In the genomic region with DNA sequence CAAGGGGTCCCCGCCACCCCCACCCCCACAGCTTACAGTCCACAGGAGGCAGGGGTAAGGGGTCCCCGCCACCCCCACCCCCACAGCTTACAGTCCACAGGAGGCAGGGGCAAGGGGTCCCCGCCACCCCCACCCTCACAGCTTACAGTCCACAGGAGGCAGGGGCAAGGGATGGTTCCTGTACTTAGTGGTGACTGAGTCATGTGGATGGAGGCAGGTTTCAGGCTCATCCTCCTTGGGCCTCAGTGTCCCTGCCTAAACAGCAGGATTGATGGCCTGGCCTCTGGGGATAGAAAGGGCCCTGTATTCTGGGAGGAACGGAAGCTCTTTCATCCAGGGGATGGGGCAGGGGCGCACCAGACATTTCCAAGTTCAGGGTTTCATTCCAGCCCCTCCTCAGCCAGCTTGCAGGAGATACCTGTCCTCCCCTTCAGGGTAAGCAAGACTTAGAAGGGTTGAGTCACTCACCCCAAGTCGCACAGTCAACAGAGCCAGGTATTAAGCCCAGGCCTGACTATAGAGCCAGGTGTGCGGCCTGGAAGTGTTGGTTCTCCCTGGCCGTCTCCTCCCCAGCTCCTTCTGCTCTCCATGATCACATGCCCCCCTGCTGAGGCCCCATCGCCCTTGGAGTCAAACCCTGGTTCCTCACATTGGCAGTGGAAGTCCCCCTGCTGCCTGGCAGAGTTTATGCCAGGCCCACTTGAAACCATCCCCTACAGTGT, we compare ENCODE assay signal across 21 cellular contexts. TPM values are rescaled to one million over a fixed set of nuclear protein-coding genes. Genes with fewer than 3 reads are reported as not detected.
A peak's percentile ranks its signal among the peaks of the same experiment; 100 is the strongest.
DNase-seq lines count a peak whose midpoint lies in the region; ATAC-seq, FAIRE-seq and TF ChIP-seq lines count a peak whose summit lies in the region.
"Had no signal": no experiment of that assay in that cellular context is flagged by ENCODE, and none has a peak within 500 bp of the region (broad histone marks: within the 10 kb centered on the region; RNA-seq: fewer than 3 reads in every experiment).

No MANE protein-coding gene starts in this region.

- H3K27me3 ChIP-seq in Karpas-422 (ENCODE audit: low read length), result no peaks in the 10 kb centered on the region
- H3K27me3 ChIP-seq: heart left ventricle had no signal

- H3K27ac ChIP-seq in Karpas-422 (ENCODE audit: low read length), result peak overlapping the region; percentile 100

- peak; percentile 51 for ATAC-seq in activated CD4-positive, alpha-beta T cell treated with anti-CD3 and anti-CD28 coated beads for 36 hours
- no peak for ATAC-seq in activated naive CD8-positive, alpha-beta T cell treated with anti-CD3 and anti-CD28 coated beads, Interleukin-2, amount 50 U/mL, for 24 hours
- ATAC-seq in HG03469 (IDR thresholded peaks at IDR 0.05; ENCODE audit: unreplicated experiment), result no peak
- ATAC-seq: heart left ventricle had no signal

- peaks cover 74% of the 10 kb centered on the region for H3K79me2 ChIP-seq in Karpas-422 (ENCODE audit: low read length)

- H3K4me3 ChIP-seq in Karpas-422 (ENCODE audit: low read length), result no peak overlapping the region
- H3K4me3 ChIP-seq: heart left ventricle had no signal

- H2AFZ ChIP-seq in Karpas-422 (ENCODE audit: low read length), result no peak overlapping the region

- no peaks in the 10 kb centered on the region for H3K9me2 ChIP-seq in Karpas-422 (replicated peaks; ENCODE audit: insufficient read depth, low read length)

- CTCF ChIA-PET in activated CD4-positive, alpha-beta T cell treated with anti-CD3 and anti-CD28 coated beads for 36 hours (lab: Charles Lee), result interaction anchor here (0.5 to 22.1 kb wide), 15 partner anchors 14 to 254 kb away, joined by 3 to 743 read pairs (median 3); partner anchors contain the start of gene CSK

- POLR2A ChIA-PET in activated CD4-positive, alpha-beta T cell treated with anti-CD3 and anti-CD28 coated beads for 36 hours (lab: Charles Lee), result interaction anchor here (0.8 to 3.2 kb wide), 4 partner anchors 11 to 112 kb away, joined by 3 to 26 read pairs (median 13); partner anchors contain the start of gene CSK

- H3K27me3 Mint-ChIP-seq in activated CD4-positive, alpha-beta T cell treated with anti-CD3 and anti-CD28 coated beads for 36 hours, result no peaks in the 10 kb centered on the region
- no peaks in the 10 kb centered on the region for H3K27me3 Mint-ChIP-seq in activated naive CD8-positive, alpha-beta T cell treated with anti-CD3 and anti-CD28 coated beads, Interleukin-2, amount 50 U/mL, for 24 hours
- H3K27me3 Mint-ChIP-seq in neural crest cell (ENCODE audit: low read depth), result no peaks in the 10 kb centered on the region

- TF ChIP-seq CTCF in neural crest cell (conservative IDR thresholded peaks at IDR 0.05), result no peak

- H3K36me3 Mint-ChIP-seq in activated CD4-positive, alpha-beta T cell treated with anti-CD3 and anti-CD28 coated beads for 36 hours (ENCODE audit: low read depth), result peaks cover 53% of the 10 kb centered on the region
- peaks cover 49% of the 10 kb centered on the region for H3K36me3 Mint-ChIP-seq in activated naive CD8-positive, alpha-beta T cell treated with anti-CD3 and anti-CD28 coated beads, Interleukin-2, amount 50 U/mL, for 24 hours (ENCODE audit: low read depth)
- no peaks in the 10 kb centered on the region for H3K36me3 Mint-ChIP-seq in neural crest cell (ENCODE audit: low read depth)

- H3K4me3 Mint-ChIP-seq in activated CD4-positive, alpha-beta T cell treated with anti-CD3 and anti-CD28 coated beads for 36 hours, result peak overlapping the region; percentile 16
- H3K4me3 Mint-ChIP-seq in activated naive CD8-positive, alpha-beta T cell treated with anti-CD3 and anti-CD28 coated beads, Interleukin-2, amount 50 U/mL, for 24 hours, result peak overlapping the region; percentile 6
- H3K4me3 Mint-ChIP-seq in neural crest cell, result no peak overlapping the region

- peak overlapping the region; percentile 92 for H3K4me2 ChIP-seq in Karpas-422 (ENCODE audit: low read depth, low read length, poor library complexity, severe bottlenecking)

- peaks cover 88% of the 10 kb centered on the region for H3K4me1 Mint-ChIP-seq in activated CD4-positive, alpha-beta T cell treated with anti-CD3 and anti-CD28 coated beads for 36 hours
- peaks cover 96% of the 10 kb centered on the region for H3K4me1 Mint-ChIP-seq in activated naive CD8-positive, alpha-beta T cell treated with anti-CD3 and anti-CD28 coated beads, Interleukin-2, amount 50 U/mL, for 24 hours
- H3K4me1 Mint-ChIP-seq in neural crest cell, result peaks cover 41% of the 10 kb centered on the region

- no peaks in the 10 kb centered on the region for H3K9me3 ChIP-seq in Karpas-422 (ENCODE audit: low read length)
- H3K9me3 ChIP-seq: heart left ventricle had no signal

- no peaks in the 10 kb centered on the region for H3K9me3 Mint-ChIP-seq in activated CD4-positive, alpha-beta T cell treated with anti-CD3 and anti-CD28 coated beads for 36 hours (ENCODE audit: low read depth)
- H3K9me3 Mint-ChIP-seq in activated naive CD8-positive, alpha-beta T cell treated with anti-CD3 and anti-CD28 coated beads, Interleukin-2, amount 50 U/mL, for 24 hours, result no peaks in the 10 kb centered on the region
- no peaks in the 10 kb centered on the region for H3K9me3 Mint-ChIP-seq in neural crest cell

- H3K9ac ChIP-seq in Karpas-422 (ENCODE audit: low read length), result peak overlapping the region; percentile 95

- peaks cover 5% of the 10 kb centered on the region; the same call in 1 of the 2 replicates for H4K20me1 ChIP-seq in Karpas-422 (ENCODE audit: insufficient read depth, low read depth, low read length)

- H3K27ac Mint-ChIP-seq in activated CD4-positive, alpha-beta T cell treated with anti-CD3 and anti-CD28 coated beads for 36 hours, result peak overlapping the region; percentile 92
- peak overlapping the region; percentile 87 for H3K27ac Mint-ChIP-seq in activated naive CD8-positive, alpha-beta T cell treated with anti-CD3 and anti-CD28 coated beads, Interleukin-2, amount 50 U/mL, for 24 hours
- H3K27ac Mint-ChIP-seq in neural crest cell (ENCODE audit: unreplicated experiment), result peak overlapping the region; percentile 95

- peaks cover 100% of the 10 kb centered on the region for H3K4me1 ChIP-seq in Karpas-422 (ENCODE audit: low read length)

- H3K36me3 ChIP-seq in Karpas-422 (ENCODE audit: insufficient read depth, low read length), result peaks cover 26% of the 10 kb centered on the region; the same call in 1 of the 2 replicates

- no peak for FAIRE-seq in frontal cortex (lab: Jason Lieb, UNC)
- FAIRE-seq: colon had no signal

- peak; percentile 49 for DNase-seq in activated CD4-positive, alpha-beta T cell treated with anti-CD3 and anti-CD28 coated beads for 36 hours
- DNase-seq in activated CD4-positive, alpha-beta T cell treated with anti-CD3 and anti-CD28 coated beads for 4 hours, result no peak
- DNase-seq in Karpas-422, result no peak
- DNase-seq in activated naive CD8-positive, alpha-beta T cell treated with anti-CD3 and anti-CD28 coated beads, Interleukin-2, amount 50 U/mL, for 24 hours, result no peak
- no peak for DNase-seq in neural crest cell (ENCODE audit: low read depth, low spot score)
- DNase-seq in frontal cortex (ENCODE audit: low spot score in 2 of 2), result no peak
- DNase-seq in COLO668 (lab: John Stamatoyannopoulos, UW; ENCODE audit: unreplicated experiment), result no peak
- DNase-seq: amniotic stem cell, COR-L47, heart left ventricle, MM.1S, NCI-H2029 treated with DMSO at 0.1 percent for 48 hours, NCI-H526 treated with DMSO at 0.1 percent for 48 hours, retina had no signal

- intact Hi-C loops in activated CD4-positive, alpha-beta T cell treated with anti-CD3 and anti-CD28 coated beads for 36 hours (cut with DNase I, micrococcal nuclease), result no loop called here

RNA-seq across cellular contexts. Expression of gene CSK, which starts 12.5 kb away (rescaled TPM):
- total RNA-seq in activated CD4-positive, alpha-beta T cell treated with anti-CD3 and anti-CD28 coated beads for 36 hours, result 100 to 1,000 TPM; 229 to 272 TPM
- total RNA-seq in Karpas-422 (2014; rRNA removed; shearing (Covaris generic); ENCODE audit: low replicate concordance), result 172 and 306 TPM in 2 replicates
- total RNA-seq in neural crest cell (107 and 109 TPM in 2 replicates), frontal cortex (26.5 TPM)

RNA-seq across cellular contexts. Expression of gene LMAN1L, which starts 18.2 kb away (rescaled TPM):
- total RNA-seq in activated CD4-positive, alpha-beta T cell treated with anti-CD3 and anti-CD28 coated beads for 36 hours, result under 1 TPM in 1 of 2 experiments, not detected in 1; 0.25 TPM
- 3.3 and 4.3 TPM in 2 replicates for total RNA-seq in Karpas-422 (2014; rRNA removed; shearing (Covaris generic); ENCODE audit: low replicate concordance)
- not detected in 2 replicates for total RNA-seq in neural crest cell
- not detected for total RNA-seq in frontal cortex
- total RNA-seq: A172, epithelial cell of proximal tubule had no signal

RNA-seq across cellular contexts. Expression of gene CPLX3, which starts 32.0 kb away (rescaled TPM):
- under 1 TPM in 1 of 2 experiments, not detected in 1; 0.11 TPM for total RNA-seq in activated CD4-positive, alpha-beta T cell treated with anti-CD3 and anti-CD28 coated beads for 36 hours
- total RNA-seq in Karpas-422 (2014; rRNA removed; shearing (Covaris generic); ENCODE audit: low replicate concordance), result 5.2 and 7.3 TPM in 2 replicates
- total RNA-seq in neural crest cell, result not detected in 2 replicates
- total RNA-seq in frontal cortex, result 0.82 TPM
- total RNA-seq: A172; activated CD8-positive, alpha-beta memory T cell treated with anti-CD3 and anti-CD28 coated beads for 36 hours; epithelial cell of proximal tubule; urinary bladder had no signal

RNA-seq across cellular contexts. Expression of gene CYP1A2, which starts 45.8 kb away (rescaled TPM):
- not detected for total RNA-seq in activated CD4-positive, alpha-beta T cell treated with anti-CD3 and anti-CD28 coated beads for 36 hours
- total RNA-seq in Karpas-422 (2014; rRNA removed; shearing (Covaris generic); ENCODE audit: low replicate concordance), result not detected in 2 replicates
- total RNA-seq in neural crest cell (not detected in 2 replicates), frontal cortex (not detected)
- total RNA-seq: A172; activated CD8-positive, alpha-beta memory T cell treated with anti-CD3 and anti-CD28 coated beads for 36 hours; epithelial cell of proximal tubule; heart left ventricle; HT1080; urinary bladder had no signal

RNA-seq across cellular contexts. Expression of gene ULK3, which starts 48.5 kb away (rescaled TPM):
- 10 to 100 TPM; 40.3 to 45.2 TPM for total RNA-seq in activated CD4-positive, alpha-beta T cell treated with anti-CD3 and anti-CD28 coated beads for 36 hours
- total RNA-seq in Karpas-422 (2014; rRNA removed; shearing (Covaris generic); ENCODE audit: low replicate concordance), result 87.3 and 89.6 TPM in 2 replicates
- total RNA-seq in neural crest cell (48.4 TPM in 2 replicates), frontal cortex (30.6 TPM)
